18 cellular contexts compared by ENCODE assay signal in the genomic region with DNA sequence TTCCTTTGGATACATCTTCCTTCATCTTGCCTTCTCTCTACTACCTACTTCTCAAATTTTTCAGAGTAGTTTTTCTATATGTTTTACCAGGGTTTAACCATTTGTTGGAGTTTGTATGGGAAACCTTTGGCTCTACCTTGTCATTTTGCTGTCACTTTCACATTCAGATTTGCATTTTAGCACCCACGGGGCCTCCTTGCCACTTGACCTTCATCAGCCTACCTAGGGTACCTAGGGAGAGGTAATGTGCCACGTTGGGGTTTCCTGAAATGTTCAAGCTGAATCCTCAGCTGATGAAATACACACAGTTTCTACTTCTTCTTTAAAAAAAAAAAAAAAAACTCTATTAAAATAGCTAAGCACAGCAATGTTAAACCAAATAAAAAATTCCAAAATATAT.
"Had no signal": no experiment of that assay in that cellular context is flagged by ENCODE, and none has a peak within 500 bp of the region (broad histone marks: within the 10 kb centered on the region; RNA-seq: fewer than 3 reads in every experiment).

No MANE protein-coding gene starts in this region.

- H3K9me3 Mint-ChIP-seq: activated naive CD4-positive, alpha-beta T cell treated with anti-CD3 and anti-CD28 coated beads, Interleukin-2, amount 50 U/mL, for 24 hours; activated T-helper 2 cell treated with anti-CD3 and anti-CD28 coated beads, Interferon-gamma antibody, Interleukin-2, Interleukin-4, amounts not matched to agents 10 μg/mL and 5 μg/mL and 100 μg/mL, durations not matched to agents 14 hours and 24 hours and 36 hours; brain; central memory CD8-positive, alpha-beta T cell; effector memory CD8-positive, alpha-beta T cell had no signal

- H3K36me3 ChIP-seq: gastrocnemius medialis, left ventricle myocardium inferior, right atrium auricular region, tibial artery, vagina, WERI-Rb-1 had no signal

- H3K4me1 ChIP-seq: tibial artery, vagina had no signal

- H3K27ac Mint-ChIP-seq: activated naive CD4-positive, alpha-beta T cell treated with anti-CD3 and anti-CD28 coated beads, Interleukin-2, amount 50 U/mL, for 24 hours; activated T-helper 2 cell treated with anti-CD3 and anti-CD28 coated beads, Interferon-gamma antibody, Interleukin-2, Interleukin-4, amounts not matched to agents 10 μg/mL and 5 μg/mL and 100 μg/mL, durations not matched to agents 14 hours and 24 hours and 36 hours; brain had no signal

- H3K27ac ChIP-seq: epithelial cell of prostate, gastrocnemius medialis, left ventricle myocardium inferior, right atrium auricular region, tibial artery, vagina, WERI-Rb-1 had no signal

- H3K4me3 Mint-ChIP-seq: activated naive CD4-positive, alpha-beta T cell treated with anti-CD3 and anti-CD28 coated beads, Interleukin-2, amount 50 U/mL, for 24 hours; central memory CD8-positive, alpha-beta T cell; effector memory CD8-positive, alpha-beta T cell had no signal

- H3K27me3 Mint-ChIP-seq: activated naive CD4-positive, alpha-beta T cell treated with anti-CD3 and anti-CD28 coated beads, Interleukin-2, amount 50 U/mL, for 24 hours had no signal

- H3K4me3 ChIP-seq: gastrocnemius medialis, left ventricle myocardium inferior, right atrium auricular region, skin epidermis, tibial artery, vagina had no signal

- H3K36me3 Mint-ChIP-seq: activated naive CD4-positive, alpha-beta T cell treated with anti-CD3 and anti-CD28 coated beads, Interleukin-2, amount 50 U/mL, for 24 hours; brain had no signal

- DNase-seq: activated CD4-positive, alpha-beta T cell treated with anti-CD3 and anti-CD28 coated beads for 48 hours; amygdala; effector memory CD8-positive, alpha-beta T cell; gastrocnemius medialis; kidney; left ventricle myocardium inferior; posterior cingulate gyrus; stimulated activated CD4-positive, alpha-beta T cell treated with anti-CD3 and anti-CD28 coated beads, Interleukin-4, amount 100 ng/mL, for 4 hours; tibial artery; WERI-Rb-1 had no signal

- ATAC-seq: effector memory CD8-positive, alpha-beta T cell; gastrocnemius medialis had no signal

- H3K9me3 ChIP-seq: gastrocnemius medialis, left ventricle myocardium inferior, right atrium auricular region, tibial artery, vagina had no signal
